1 cellular context compared by ENCODE assay signal in the genomic region with DNA sequence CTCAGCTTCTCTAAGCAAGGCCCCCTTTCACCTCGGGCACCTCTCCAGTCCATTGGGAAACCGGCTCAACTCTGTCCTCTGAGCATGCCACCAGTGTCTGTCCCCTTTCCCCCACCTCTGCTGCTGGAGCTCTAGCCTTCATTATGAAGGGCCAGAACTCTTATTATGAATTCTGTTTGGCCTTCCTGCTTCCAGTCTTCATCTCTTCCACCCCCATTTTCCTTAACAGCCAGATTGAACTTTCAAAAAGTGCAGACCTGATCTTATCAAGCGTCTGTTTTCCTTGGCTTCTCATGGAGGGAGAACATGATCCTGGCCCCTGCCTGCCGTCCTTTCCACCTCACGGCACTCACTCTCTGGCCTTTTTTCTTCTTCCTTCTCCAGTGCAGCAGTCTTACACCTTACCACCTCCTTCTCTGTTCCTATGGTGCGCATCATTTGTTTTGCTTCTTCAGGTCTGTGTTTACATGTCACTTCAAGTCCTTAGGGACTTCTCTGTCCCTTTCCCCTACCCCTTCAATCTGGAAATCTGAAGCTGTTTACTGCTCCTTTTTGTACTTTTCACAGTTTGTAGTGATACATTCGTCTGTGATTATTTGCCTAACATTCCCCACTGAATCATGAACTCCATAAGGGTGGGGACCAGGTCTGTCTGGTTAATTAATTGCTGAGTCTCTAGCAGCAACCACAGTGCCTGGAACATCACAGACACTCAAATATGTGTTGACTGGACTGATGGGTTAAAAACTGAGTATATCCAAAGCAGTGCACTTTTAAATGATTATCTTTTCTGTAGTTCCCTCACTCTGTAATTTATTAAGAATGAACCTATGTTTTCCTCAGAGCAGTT.
TF ChIP-seq lines count a peak whose summit lies in the region.

No MANE protein-coding gene starts in this region.

TF ChIP-seq in WTC11, 78 proteins besides CTCF, POLR2A, EP300 and RAD21 (continued from another document):
- TF ChIP-seq, protein P1, sequence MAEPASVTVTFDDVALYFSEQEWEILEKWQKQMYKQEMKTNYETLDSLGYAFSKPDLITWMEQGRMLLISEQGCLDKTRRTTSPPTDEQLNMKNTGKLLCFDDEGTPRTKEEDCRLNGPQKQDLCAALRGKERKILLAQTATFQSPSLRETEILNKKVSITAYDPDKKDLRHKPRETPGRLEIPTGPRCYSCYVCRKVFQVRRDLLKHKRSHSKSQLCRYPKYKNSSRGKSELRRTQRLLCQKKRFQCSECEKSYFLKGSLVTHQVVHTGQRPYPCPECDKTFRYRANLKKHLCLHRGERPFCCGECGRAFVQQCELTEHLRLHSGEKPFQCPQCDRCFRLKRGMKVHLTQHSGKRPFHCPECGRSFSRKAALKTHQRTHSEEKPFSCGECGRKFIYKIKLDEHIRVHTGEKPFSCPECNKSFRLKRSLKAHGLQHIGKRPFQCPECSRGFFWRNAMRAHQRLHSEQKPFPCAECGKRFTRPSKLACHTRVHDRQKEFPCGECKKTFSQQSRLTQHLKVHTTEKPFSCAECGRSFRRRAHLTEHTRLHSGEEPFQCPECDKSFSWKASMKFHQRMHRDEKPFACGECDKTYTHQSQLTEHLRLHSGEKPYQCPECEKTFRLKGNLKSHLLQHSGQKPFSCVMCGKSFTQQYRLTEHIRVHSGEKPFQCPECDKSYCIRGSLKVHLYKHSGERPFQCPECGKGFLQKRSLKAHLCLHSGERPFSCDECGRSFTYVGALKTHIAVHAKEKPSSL (CRISPR knock-in tag; conservative IDR thresholded peaks at IDR 0.05), result no peak
- TF ChIP-seq, protein P2, sequence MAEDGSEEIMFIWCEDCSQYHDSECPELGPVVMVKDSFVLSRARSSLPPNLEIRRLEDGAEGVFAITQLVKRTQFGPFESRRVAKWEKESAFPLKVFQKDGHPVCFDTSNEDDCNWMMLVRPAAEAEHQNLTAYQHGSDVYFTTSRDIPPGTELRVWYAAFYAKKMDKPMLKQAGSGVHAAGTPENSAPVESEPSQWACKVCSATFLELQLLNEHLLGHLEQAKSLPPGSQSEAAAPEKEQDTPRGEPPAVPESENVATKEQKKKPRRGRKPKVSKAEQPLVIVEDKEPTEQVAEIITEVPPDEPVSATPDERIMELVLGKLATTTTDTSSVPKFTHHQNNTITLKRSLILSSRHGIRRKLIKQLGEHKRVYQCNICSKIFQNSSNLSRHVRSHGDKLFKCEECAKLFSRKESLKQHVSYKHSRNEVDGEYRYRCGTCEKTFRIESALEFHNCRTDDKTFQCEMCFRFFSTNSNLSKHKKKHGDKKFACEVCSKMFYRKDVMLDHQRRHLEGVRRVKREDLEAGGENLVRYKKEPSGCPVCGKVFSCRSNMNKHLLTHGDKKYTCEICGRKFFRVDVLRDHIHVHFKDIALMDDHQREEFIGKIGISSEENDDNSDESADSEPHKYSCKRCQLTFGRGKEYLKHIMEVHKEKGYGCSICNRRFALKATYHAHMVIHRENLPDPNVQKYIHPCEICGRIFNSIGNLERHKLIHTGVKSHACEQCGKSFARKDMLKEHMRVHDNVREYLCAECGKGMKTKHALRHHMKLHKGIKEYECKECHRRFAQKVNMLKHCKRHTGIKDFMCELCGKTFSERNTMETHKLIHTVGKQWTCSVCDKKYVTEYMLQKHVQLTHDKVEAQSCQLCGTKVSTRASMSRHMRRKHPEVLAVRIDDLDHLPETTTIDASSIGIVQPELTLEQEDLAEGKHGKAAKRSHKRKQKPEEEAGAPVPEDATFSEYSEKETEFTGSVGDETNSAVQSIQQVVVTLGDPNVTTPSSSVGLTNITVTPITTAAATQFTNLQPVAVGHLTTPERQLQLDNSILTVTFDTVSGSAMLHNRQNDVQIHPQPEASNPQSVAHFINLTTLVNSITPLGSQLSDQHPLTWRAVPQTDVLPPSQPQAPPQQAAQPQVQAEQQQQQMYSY (CRISPR knock-in tag; IDR thresholded peaks at IDR 0.05), result no peak
- TF ChIP-seq NFYB (CRISPR knock-in tag; conservative IDR thresholded peaks at IDR 0.05; ENCODE audit: low read depth), result no peak
- no peak for TF ChIP-seq CREB1 (CRISPR knock-in tag; IDR thresholded peaks at IDR 0.05)
